In genomic region chr22:19964701-19965386, GRCh38 we compare ENCODE assay signal across 24 cellular contexts.
"Had no signal": no experiment of that assay in that cellular context is flagged by ENCODE, and none has a peak within 500 bp of the region (broad histone marks: within the 10 kb centered on the region; RNA-seq: fewer than 3 reads in every experiment).

No MANE protein-coding gene starts in this region.

- H3K9me3 Mint-ChIP-seq: activated naive CD8-positive, alpha-beta T cell treated with anti-CD3 and anti-CD28 coated beads, Interleukin-2, amount 50 U/mL, for 24 hours; activated T-helper 1 cell treated with anti-CD3 and anti-CD28 coated beads, Interleukin-12 subunit alpha, Interleukin-12 subunit beta, Interleukin-2, Interleukin-4 antibody, amounts not matched to agents 30 ng/mL and 10 ng/mL and 1 ng/mL, durations not matched to agents 14 hours and 24 hours and 36 hours; immature natural killer cell; naive thymus-derived CD4-positive, alpha-beta T cell; stimulated activated naive CD8-positive, alpha-beta T cell treated with anti-CD3 and anti-CD28 coated beads, Interleukin-15, amount 100 ng/mL, for 72 hours had no signal

- H3K27me3 ChIP-seq: heart right ventricle, left lung, ovary, tibial nerve, uterus had no signal

- H3K4me3 Mint-ChIP-seq: activated CD8-positive, alpha-beta T cell treated with anti-CD3 and anti-CD28 coated beads, Interleukin-2, amount 10 ng/mL, durations not matched to agents 7 days and 5 days; activated naive CD8-positive, alpha-beta T cell treated with anti-CD3 and anti-CD28 coated beads, Interleukin-2, amount 50 U/mL, for 24 hours; activated T-helper 1 cell treated with anti-CD3 and anti-CD28 coated beads, Interleukin-12 subunit alpha, Interleukin-12 subunit beta, Interleukin-2, Interleukin-4 antibody, amounts not matched to agents 30 ng/mL and 10 ng/mL and 1 ng/mL, durations not matched to agents 14 hours and 24 hours and 36 hours; immature natural killer cell; naive thymus-derived CD4-positive, alpha-beta T cell; stimulated activated naive CD8-positive, alpha-beta T cell treated with anti-CD3 and anti-CD28 coated beads, Interleukin-15, amount 100 ng/mL, for 72 hours had no signal

- H3K27ac ChIP-seq: heart right ventricle, left lung, ovary, uterus had no signal

- H3K9me3 ChIP-seq: heart right ventricle, left lung, ovary, prostate gland, tibial nerve, uterus had no signal

- DNase-seq: activated CD4-positive, alpha-beta T cell treated with anti-CD3 and anti-CD28 coated beads for 1 hour; activated CD4-positive, alpha-beta T cell treated with anti-CD3 and anti-CD28 coated beads, Interleukin-2, amount 50 U/mL, for 1 hour; activated CD8-positive, alpha-beta T cell treated with anti-CD3 and anti-CD28 coated beads, Interleukin-2, amount 10 ng/mL, durations not matched to agents 7 days and 5 days; activated gamma-delta T cell; activated naive CD4-positive, alpha-beta T cell treated with anti-CD3 and anti-CD28 coated beads, Interleukin-2, amount 50 U/mL, for 16 hours; activated naive CD8-positive, alpha-beta T cell treated with anti-CD3 and anti-CD28 coated beads, Interleukin-2, amount 50 U/mL, for 24 hours; dermis blood vessel endothelial cell; effector CD8-positive, alpha-beta T cell; erythroblast; foreskin fibroblast; heart right ventricle; kidney glomerular epithelial cell; naive thymus-derived CD4-positive, alpha-beta T cell; ovary; stimulated activated CD4-positive, alpha-beta T cell treated with anti-CD3 and anti-CD28 coated beads, Interleukin-12 subunit alpha, Interleukin-12 subunit beta, amount 100 ng/mL, for 4 hours; stimulated activated CD4-positive, alpha-beta T cell treated with anti-CD3 and anti-CD28 coated beads, Interleukin-4, amount 100 ng/mL, for 4 hours; stimulated activated naive CD8-positive, alpha-beta T cell treated with anti-CD3 and anti-CD28 coated beads, Interleukin-15, amount 100 ng/mL, for 72 hours; uterus had no signal

- H3K36me3 ChIP-seq: ovary, uterus had no signal

- H3K4me1 ChIP-seq: uterus had no signal

- ATAC-seq: activated CD8-positive, alpha-beta T cell treated with anti-CD3 and anti-CD28 coated beads, Interleukin-2, amount 10 ng/mL, durations not matched to agents 7 days and 5 days; activated naive CD8-positive, alpha-beta T cell treated with anti-CD3 and anti-CD28 coated beads, Interleukin-2, amount 50 U/mL, for 24 hours; heart right ventricle; left lung; naive thymus-derived CD4-positive, alpha-beta T cell; stimulated activated naive CD8-positive, alpha-beta T cell treated with anti-CD3 and anti-CD28 coated beads, Interleukin-15, amount 100 ng/mL, for 72 hours had no signal

- H3K4me3 ChIP-seq: heart right ventricle, left lung, lung, ovary, prostate gland, tibial nerve, uterus had no signal

- H3K27me3 Mint-ChIP-seq: activated naive CD8-positive, alpha-beta T cell treated with anti-CD3 and anti-CD28 coated beads, Interleukin-2, amount 50 U/mL, for 24 hours; naive thymus-derived CD4-positive, alpha-beta T cell; stimulated activated naive CD8-positive, alpha-beta T cell treated with anti-CD3 and anti-CD28 coated beads, Interleukin-15, amount 100 ng/mL, for 72 hours had no signal

- H3K27ac Mint-ChIP-seq: activated CD8-positive, alpha-beta T cell treated with anti-CD3 and anti-CD28 coated beads, Interleukin-2, amount 10 ng/mL, durations not matched to agents 7 days and 5 days; activated naive CD8-positive, alpha-beta T cell treated with anti-CD3 and anti-CD28 coated beads, Interleukin-2, amount 50 U/mL, for 24 hours; activated T-helper 1 cell treated with anti-CD3 and anti-CD28 coated beads, Interleukin-12 subunit alpha, Interleukin-12 subunit beta, Interleukin-2, Interleukin-4 antibody, amounts not matched to agents 30 ng/mL and 10 ng/mL and 1 ng/mL, durations not matched to agents 14 hours and 24 hours and 36 hours; naive thymus-derived CD4-positive, alpha-beta T cell had no signal
